Comparison of ENCODE assay signal across 11 cellular contexts in the genomic region with DNA sequence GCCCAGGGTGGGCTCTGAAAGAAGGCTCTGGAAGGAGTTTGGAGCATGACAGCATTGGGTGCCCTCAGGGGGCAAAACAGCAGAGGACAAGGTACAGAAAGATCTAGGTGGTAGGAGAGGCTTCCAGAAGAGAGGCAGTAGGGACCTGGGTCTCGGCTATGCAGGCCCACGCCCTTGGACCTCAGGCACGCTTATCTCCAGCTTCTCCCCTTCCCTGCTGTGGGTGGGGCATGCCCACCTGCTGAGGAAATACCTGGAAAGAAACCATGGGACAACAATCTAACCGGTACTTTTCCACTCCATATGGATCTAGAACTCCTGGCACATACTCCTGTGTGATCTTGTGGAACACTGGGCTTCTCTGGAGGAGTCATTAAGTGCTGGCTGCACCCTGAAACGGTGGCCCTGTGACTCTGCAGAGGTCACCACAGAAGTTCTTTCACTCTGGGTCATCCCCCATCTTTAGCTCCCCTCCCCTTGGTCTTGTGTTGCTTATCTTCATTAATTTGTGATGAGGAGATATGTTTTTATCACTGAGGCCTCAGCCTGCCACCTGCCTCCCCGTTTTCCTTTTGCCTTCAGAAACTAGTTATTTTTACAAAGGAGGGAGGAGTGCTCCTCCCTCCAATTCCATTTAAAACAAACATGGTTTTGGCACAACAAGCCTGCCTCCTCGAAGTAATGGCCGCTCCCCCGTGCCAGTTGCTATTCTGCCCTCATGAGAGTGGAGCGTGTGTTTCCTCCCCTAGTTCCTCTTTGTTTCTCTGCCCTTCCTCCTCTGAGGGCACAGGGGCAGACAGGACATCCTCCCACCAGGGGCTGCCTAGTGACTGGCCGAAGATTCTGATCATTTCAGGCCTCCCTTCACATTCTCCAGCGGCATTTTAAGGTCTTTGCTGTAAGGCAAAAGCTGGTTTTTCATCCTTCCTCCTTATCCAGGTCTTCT.
DNase-seq lines count a peak whose midpoint lies in the region; ATAC-seq and TF ChIP-seq lines count a peak whose summit lies in the region.
"Had no signal": no experiment of that assay in that cellular context is flagged by ENCODE, and none has a peak within 500 bp of the region (broad histone marks: within the 10 kb centered on the region; RNA-seq: fewer than 3 reads in every experiment).

No MANE protein-coding gene starts in this region.

- H3K4me1 ChIP-seq in neural progenitor cell = peaks cover 7% of the 10 kb centered on the region

- peak overlapping the region; percentile 89 for H2AFZ ChIP-seq in neural progenitor cell (replicated peaks)

- no peaks in the 10 kb centered on the region for H3K27me3 ChIP-seq in neural progenitor cell
- no peaks in the 10 kb centered on the region for H3K27me3 ChIP-seq in CD4-positive, alpha-beta T cell (ENCODE audit: control insufficient read depth, insufficient read depth, low read length)

- TF ChIP-seq CTCF in GM12865 (IDR thresholded peaks at IDR 0.05; ENCODE audit: insufficient read depth, low read depth, low read length, missing control alignments) (no peak), neural progenitor cell (IDR thresholded peaks at IDR 0.05) (no peak)
- no peak for TF ChIP-seq CTCF in CD4-positive, alpha-beta T cell (IDR thresholded peaks at IDR 0.05)

- H3K36me3 Mint-ChIP-seq in neural progenitor cell = no peaks in the 10 kb centered on the region
- no peaks in the 10 kb centered on the region for H3K36me3 Mint-ChIP-seq in CD4-positive, alpha-beta T cell (ENCODE audit: low read depth)

- no peak overlapping the region for H3K4me3 Mint-ChIP-seq in neural progenitor cell
- H3K4me3 Mint-ChIP-seq in CD4-positive, alpha-beta T cell = no peak overlapping the region

- no peak overlapping the region for H3K4me2 ChIP-seq in neural progenitor cell

- peaks cover 15% of the 10 kb centered on the region for H3K9me3 Mint-ChIP-seq in neural progenitor cell
- H3K9me3 Mint-ChIP-seq in CD4-positive, alpha-beta T cell = peaks cover 3% of the 10 kb centered on the region

- intact Hi-C loops in CD4-positive, alpha-beta T cell (cut with DNase I, micrococcal nuclease) = no loop called here

- no peaks in the 10 kb centered on the region for H3K36me3 ChIP-seq in neural progenitor cell

- CTCF ChIA-PET in CD4-positive, alpha-beta T cell (lab: Charles Lee) = no interaction called here

- H3K27me3 Mint-ChIP-seq in neural progenitor cell (ENCODE audit: insufficient read depth, low read depth) = peaks cover 4% of the 10 kb centered on the region
- H3K27me3 Mint-ChIP-seq in CD4-positive, alpha-beta T cell = no peaks in the 10 kb centered on the region

- ATAC-seq in GM21723 (IDR thresholded peaks at IDR 0.05; ENCODE audit: unreplicated experiment) = no peak
- ATAC-seq in CD4-positive, alpha-beta T cell (ENCODE audit: poor library complexity) = no peak
- no peak for ATAC-seq in GM18867 (IDR thresholded peaks at IDR 0.05; ENCODE audit: unreplicated experiment)

- no peaks in the 10 kb centered on the region for H3K9me3 ChIP-seq in neural progenitor cell (ENCODE audit: low read depth)
- no peaks in the 10 kb centered on the region for H3K9me3 ChIP-seq in CD4-positive, alpha-beta T cell (ENCODE audit: control insufficient read depth, low read length)

- H3F3A ChIP-seq in neural progenitor cell (ENCODE audit: low read depth) = peaks cover 9% of the 10 kb centered on the region

- no peak overlapping the region for H3K9ac ChIP-seq in neural progenitor cell

- no peak overlapping the region for H3K27ac ChIP-seq in neural progenitor cell
- H3K27ac ChIP-seq in CD4-positive, alpha-beta T cell (ENCODE audit: low read depth, low read length) = no peak overlapping the region

- no peak overlapping the region for H3K27ac Mint-ChIP-seq in neural progenitor cell
- H3K27ac Mint-ChIP-seq in CD4-positive, alpha-beta T cell = no peak overlapping the region

- H4K20me1 ChIP-seq in neural progenitor cell (ENCODE audit: low read depth) = no peaks in the 10 kb centered on the region

- H3K79me2 ChIP-seq in neural progenitor cell (ENCODE audit: low read depth) = no peaks in the 10 kb centered on the region

- POLR2A ChIA-PET in CD4-positive, alpha-beta T cell (lab: Charles Lee) = no interaction called here

- H3K4me3 ChIP-seq in GM12865 (ENCODE audit: low read depth, low read length) = no peak overlapping the region
- no peak overlapping the region for H3K4me3 ChIP-seq in neural progenitor cell

- H3K4me1 Mint-ChIP-seq in neural progenitor cell = peaks cover 4% of the 10 kb centered on the region
- peaks cover 24% of the 10 kb centered on the region for H3K4me1 Mint-ChIP-seq in CD4-positive, alpha-beta T cell (ENCODE audit: low read depth)

- DNase-seq in GM12865 (ENCODE audit: low read depth) = peak; percentile 17
- DNase-seq in NCI-H2029 (lab: John Stamatoyannopoulos, UW) = peak; percentile 31
- peak; percentile 44 for DNase-seq in dermis blood vessel endothelial cell
- no peak for DNase-seq in neural progenitor cell (ENCODE audit: low spot score)
- DNase-seq in CD4-positive, alpha-beta T cell = no peak
- DNase-seq in NCI-H1417 treated with DMSO at 0.1 percent for 48 hours (lab: John Stamatoyannopoulos, UW) = no peak
- DNase-seq: NCI-H1436 treated with DMSO at 0.1 percent for 48 hours; retina; stimulated activated CD8-positive, alpha-beta memory T cell treated with anti-CD3 and anti-CD28 coated beads, Interleukin-4, amount 100 ng/mL, for 48 hours had no signal

Comparison
In these comparisons a context has a peak if more than half of its experiments do, and no peak if none do; other contexts are left out.
1. DNase-seq: peak in GM12865 (single experiment), NCI-H2029 (single experiment) and dermis blood vessel endothelial cell (single experiment); none in neural progenitor cell (single experiment), CD4-positive, alpha-beta T cell (0 of 10) and NCI-H1417 treated with DMSO at 0.1 percent for 48 hours (single experiment).